ENCODE assay signal across 1 cellular context in genomic region chr21:33301632-33302002, GRCh38.
TF ChIP-seq lines count a peak whose summit lies in the region.

No MANE protein-coding gene starts in this region.

TF ChIP-seq in K562, 482 proteins besides CTCF, POLR2A, EP300 and RAD21 (continued from another document):
- peak; percentile 53 for TF ChIP-seq ZFP36 (IDR thresholded peaks at IDR 0.05; ENCODE audit: low read depth, low read length, partially characterized antibody)
- no peak for TF ChIP-seq ZNF584 (CRISPR knock-in tag; IDR thresholded peaks at IDR 0.05; ENCODE audit: low read depth)
- 0 out of 2 replicates have a peak, but pooled peaks have one; percentile 16 for TF ChIP-seq HMG20B (CRISPR knock-in tag; IDR thresholded peaks at IDR 0.05)
- TF ChIP-seq SMARCA5 (IDR thresholded peaks at IDR 0.05), result 0 out of 2 replicates have a peak, but pooled peaks have one; percentile 67
- no peak for TF ChIP-seq SRSF1 (IDR thresholded peaks at IDR 0.05; ENCODE audit: low read depth, low read length)
- peak; percentile 80 for TF ChIP-seq ADNP (tag; IDR thresholded peaks at IDR 0.05)
- TF ChIP-seq NCOR1 (IDR thresholded peaks at IDR 0.05), result 0 out of 2 replicates have a peak, but pooled peaks have one; percentile 1
- TF ChIP-seq ZEB2 (IDR thresholded peaks at IDR 0.05), result 0 out of 2 replicates have a peak, but pooled peaks have one; percentile 5
- peak; percentile 24; the same call in 1 of the 2 replicates for TF ChIP-seq HDAC2 (IDR thresholded peaks at IDR 0.05)
- TF ChIP-seq KDM1A (IDR thresholded peaks at IDR 0.05), result peak in 1 of 2 experiments; percentile 47; a peak in 1 of 4 replicates
- no peak for TF ChIP-seq DNMT1 (IDR thresholded peaks at IDR 0.05)
